Comparison of ENCODE assay signal across 17 cellular contexts in the genomic region with DNA sequence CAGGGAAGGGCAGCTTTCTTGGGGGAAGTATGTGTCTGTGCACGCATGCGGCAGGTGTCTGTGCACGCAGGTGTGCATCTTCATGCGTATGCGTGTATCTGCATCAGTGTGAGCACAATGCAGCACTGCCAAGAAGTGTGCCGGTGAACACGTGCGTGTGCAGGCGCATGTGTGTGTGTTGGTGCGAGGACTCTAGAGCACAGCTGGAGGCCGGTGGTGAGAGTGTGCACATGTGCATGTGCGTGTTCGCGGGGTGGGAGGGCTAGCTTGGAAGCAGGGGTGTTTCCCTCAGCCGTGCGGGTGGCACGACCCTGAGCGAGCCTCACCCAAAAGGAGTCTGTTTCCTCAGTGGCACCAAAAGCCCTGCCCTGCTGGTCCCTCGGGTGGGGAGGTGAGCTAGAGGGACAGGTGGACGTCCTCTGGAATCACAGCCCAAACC. TPM values are rescaled to one million over a fixed set of nuclear protein-coding genes. Genes with fewer than 3 reads are reported as not detected.
DNase-seq lines count a peak whose midpoint lies in the region; ATAC-seq, FAIRE-seq and TF ChIP-seq lines count a peak whose summit lies in the region.
"Had no signal": no experiment of that assay in that cellular context is flagged by ENCODE, and none has a peak within 500 bp of the region (broad histone marks: within the 10 kb centered on the region; RNA-seq: fewer than 3 reads in every experiment).

No MANE protein-coding gene starts in this region.

- ATAC-seq in WTC11 = no peak
- ATAC-seq: HCT116 had no signal

- TF ChIP-seq CTCF in WTC11 (IDR thresholded peaks at IDR 0.05) = no peak
- no peak for TF ChIP-seq CTCF in neural progenitor cell (IDR thresholded peaks at IDR 0.05)
- TF ChIP-seq CTCF in smooth muscle cell (IDR thresholded peaks at IDR 0.05; ENCODE audit: borderline replicate concordance, insufficient read depth, poor library complexity, severe bottlenecking) = no peak

- H3F3A ChIP-seq in neural progenitor cell (ENCODE audit: low read depth) = no peaks in the 10 kb centered on the region
- no peaks in the 10 kb centered on the region for H3F3A ChIP-seq in smooth muscle cell (ENCODE audit: low read depth)

- DNase-seq in GM12891 (ENCODE audit: insufficient read length, low spot score) (no peak), WTC11 (ENCODE audit: low spot score) (no peak), neural progenitor cell (ENCODE audit: low spot score) (no peak), smooth muscle cell (lab: John Stamatoyannopoulos, UW; ENCODE audit: unreplicated experiment) (no peak), DMS 273 treated with DMSO at 0.1 percent for 48 hours (lab: John Stamatoyannopoulos, UW) (no peak)
- no peak for DNase-seq in central memory CD4-positive, alpha-beta T cell
- DNase-seq: ACHN; AML-193; Calu3; CD4-positive, alpha-beta T cell; KBM-7; NCI-H1048; NCI-H2081; NCI-H510A had no signal

- H3K9me3 Mint-ChIP-seq in WTC11 (no peaks in the 10 kb centered on the region), neural progenitor cell (no peaks in the 10 kb centered on the region)
- H3K9me3 Mint-ChIP-seq: CD4-positive, alpha-beta T cell had no signal

- FAIRE-seq in GM12891 (lab: Jason Lieb, UNC) = peak; percentile 50

- H3K4me2 ChIP-seq in BLaER1 treated with 17β-estradiol and CSF1 and Interleukin-3, amounts not matched to agents 10 nM and 100 nM = peak overlapping the region; percentile 90 to 100 (median 100)
- H3K4me2 ChIP-seq in neural progenitor cell = no peak overlapping the region
- H3K4me2 ChIP-seq in smooth muscle cell = no peak overlapping the region

- H3K4me1 Mint-ChIP-seq in WTC11 (no peaks in the 10 kb centered on the region), neural progenitor cell (peaks cover 8% of the 10 kb centered on the region)

- peaks cover 66 to 95% (median 80%) of the 10 kb centered on the region in 11 experiments for H3K36me3 ChIP-seq in BLaER1 treated with 17β-estradiol and CSF1 and Interleukin-3, amounts not matched to agents 10 nM and 100 nM
- H3K36me3 ChIP-seq in neural progenitor cell (no peaks in the 10 kb centered on the region), smooth muscle cell (ENCODE audit: low read depth) (no peaks in the 10 kb centered on the region)

- WGBS in smooth muscle cell (ENCODE audit: low lambda C conversion rate) = 98% methylated on average over 17 of the region's 20 CpGs

- no peaks in the 10 kb centered on the region for H3K9me3 ChIP-seq in BLaER1 treated with 17β-estradiol and CSF1 and Interleukin-3, amounts not matched to agents 10 nM and 100 nM (replicated peaks in 1 of 11)
- no peaks in the 10 kb centered on the region for H3K9me3 ChIP-seq in neural progenitor cell (ENCODE audit: low read depth)
- H3K9me3 ChIP-seq in smooth muscle cell (replicated peaks; ENCODE audit: low read depth) = no peaks in the 10 kb centered on the region

- H3K79me2 ChIP-seq in neural progenitor cell (ENCODE audit: low read depth) (no peaks in the 10 kb centered on the region), smooth muscle cell (ENCODE audit: low read depth) (peaks cover 18% of the 10 kb centered on the region)

- H4K20me1 ChIP-seq in BLaER1 treated with 17β-estradiol and CSF1 and Interleukin-3, amounts not matched to agents 10 nM and 100 nM = peaks cover 75 to 100% (median 96%) of the 10 kb centered on the region in 11 experiments
- H4K20me1 ChIP-seq in neural progenitor cell (ENCODE audit: low read depth) = no peaks in the 10 kb centered on the region
- H4K20me1 ChIP-seq in smooth muscle cell (ENCODE audit: low read depth) = peaks cover 97% of the 10 kb centered on the region

- POLR2A ChIA-PET in WTC11 (lab: Charles Lee) = no interaction called here

- no peak for TF ChIP-seq POLR2A in GM12891 (IDR thresholded peaks at IDR 0.05; ENCODE audit: low read depth, low read length)

- peaks cover 49 to 85% (median 79%) of the 10 kb centered on the region in 10 experiments for H3K4me1 ChIP-seq in BLaER1 treated with 17β-estradiol and CSF1 and Interleukin-3, amounts not matched to agents 10 nM and 100 nM
- H3K4me1 ChIP-seq in neural progenitor cell (no peaks in the 10 kb centered on the region), smooth muscle cell (ENCODE audit: low read depth) (no peaks in the 10 kb centered on the region)

- H3K4me3 Mint-ChIP-seq in WTC11 = no peak overlapping the region
- peak overlapping the region; percentile 55 for H3K4me3 Mint-ChIP-seq in neural progenitor cell
- H3K4me3 Mint-ChIP-seq: CD4-positive, alpha-beta T cell had no signal

- H3K27me3 Mint-ChIP-seq in WTC11 (ENCODE audit: low read depth) (no peaks in the 10 kb centered on the region), neural progenitor cell (ENCODE audit: insufficient read depth, low read depth) (peaks cover 6% of the 10 kb centered on the region)
- H3K27me3 Mint-ChIP-seq: CD4-positive, alpha-beta T cell had no signal

- CTCF ChIA-PET in WTC11 (lab: Charles Lee) = interaction anchor here (0.9 to 2.7 kb wide), 2 partner anchors 12 to 49 kb away, joined by 3 to 15 read pairs; no protein-coding TSS in a partner anchor

- peak overlapping the region in 4 of 11 experiments; percentile 58 to 69 (median 62); a peak in 6 of 22 replicates for H3K9ac ChIP-seq in BLaER1 treated with 17β-estradiol and CSF1 and Interleukin-3, amounts not matched to agents 10 nM and 100 nM
- H3K9ac ChIP-seq in neural progenitor cell = no peak overlapping the region
- H3K9ac ChIP-seq in smooth muscle cell (ENCODE audit: low read depth) = no peak overlapping the region

- H3K27ac Mint-ChIP-seq in WTC11 (peak overlapping the region; percentile 91), neural progenitor cell (peak overlapping the region; percentile 81)
- H3K27ac Mint-ChIP-seq: CD4-positive, alpha-beta T cell had no signal

- peak overlapping the region in 3 of 11 experiments; percentile 53 to 74 (median 53); a peak in 4 of 22 replicates for H3K27ac ChIP-seq in BLaER1 treated with 17β-estradiol and CSF1 and Interleukin-3, amounts not matched to agents 10 nM and 100 nM
- no peak overlapping the region for H3K27ac ChIP-seq in neural progenitor cell
- no peak overlapping the region for H3K27ac ChIP-seq in smooth muscle cell (ENCODE audit: low read depth)

- H3K36me3 Mint-ChIP-seq in WTC11 = peaks cover 8% of the 10 kb centered on the region; the same call in 1 of the 2 replicates
- no peaks in the 10 kb centered on the region for H3K36me3 Mint-ChIP-seq in neural progenitor cell

- peak overlapping the region in 1 of 10 experiments; percentile 28; a peak in 1 of 20 replicates for H3K4me3 ChIP-seq in BLaER1 treated with 17β-estradiol and CSF1 and Interleukin-3, amounts not matched to agents 10 nM and 100 nM
- H3K4me3 ChIP-seq in neural progenitor cell = no peak overlapping the region
- H3K4me3 ChIP-seq in smooth muscle cell = no peak overlapping the region

- H2AFZ ChIP-seq in neural progenitor cell (replicated peaks) (no peak overlapping the region), smooth muscle cell (ENCODE audit: low read depth) (no peak overlapping the region)

- H3K27me3 ChIP-seq in BLaER1 treated with 17β-estradiol and CSF1 and Interleukin-3, amounts not matched to agents 10 nM and 100 nM = no peaks in the 10 kb centered on the region
- H3K27me3 ChIP-seq in neural progenitor cell (no peaks in the 10 kb centered on the region), smooth muscle cell (ENCODE audit: low read depth) (no peaks in the 10 kb centered on the region)

TF ChIP-seq in GM12891, 5 proteins besides CTCF, POLR2A, EP300 and RAD21:
- TF ChIP-seq SPI1 (IDR thresholded peaks at IDR 0.05; ENCODE audit: low read depth, low read length) = no peak
- TF ChIP-seq POU2F2 (IDR thresholded peaks at IDR 0.05; ENCODE audit: low read depth, low read length) = no peak
- TF ChIP-seq TAF1 (IDR thresholded peaks at IDR 0.05; ENCODE audit: low read depth, low read length) = no peak
- TF ChIP-seq POLR2AphosphoS5 (IDR thresholded peaks at IDR 0.05; ENCODE audit: low read depth, low read length) = no peak
- TF ChIP-seq PAX5 (IDR thresholded peaks at IDR 0.05; ENCODE audit: insufficient read depth, low read length, severe bottlenecking) = no peak
TF ChIP-seq in GM12891: peak in this region for 0.

TF ChIP-seq in WTC11, 78 proteins besides CTCF, POLR2A, EP300 and RAD21:
- TF ChIP-seq NR2C2 (CRISPR knock-in tag; IDR thresholded peaks at IDR 0.05) = no peak

RNA-seq across cellular contexts. Expression of a gene that starts 7.5 kb away (rescaled TPM):
- 33.7 TPM for polyA plus RNA-seq in GM12891 (2012; ENCODE audit: low read depth, missing spikeins)
- total RNA-seq in WTC11 (2021) = 26.2 to 41.7 TPM (median 30.8 TPM) in 3 replicates
- 0.17 and 0.74 TPM in 2 replicates for total RNA-seq in neural progenitor cell (ENCODE audit: low replicate concordance)
- total RNA-seq in smooth muscle cell = 32.4 and 32.5 TPM in 2 replicates
- polyA plus RNA-seq in smooth muscle cell = 92.5 and 96.7 TPM in 2 replicates
- total RNA-seq: M059J had no signal

RNA-seq across cellular contexts. Expression of a gene that starts 22.1 kb away (rescaled TPM):
- polyA plus RNA-seq in GM12891 (2012; ENCODE audit: low read depth, missing spikeins) = 23.0 TPM
- total RNA-seq in WTC11 (2021) = 56.2 to 70.2 TPM (median 56.6 TPM) in 3 replicates
- total RNA-seq in neural progenitor cell (ENCODE audit: low replicate concordance) = 48.7 and 50.0 TPM in 2 replicates
- 23.5 and 34.8 TPM in 2 replicates for total RNA-seq in smooth muscle cell
- polyA plus RNA-seq in smooth muscle cell = 13.9 and 20.8 TPM in 2 replicates

RNA-seq across cellular contexts. Expression of a gene that starts 33.7 kb away (rescaled TPM):
- polyA plus RNA-seq in GM12891 (2012; ENCODE audit: low read depth, missing spikeins) = 29.5 TPM
- total RNA-seq in WTC11 (2021) = 69.3 to 87.3 TPM (median 71.6 TPM) in 3 replicates
- 64.5 and 68.5 TPM in 2 replicates for total RNA-seq in neural progenitor cell (ENCODE audit: low replicate concordance)
- 24.6 and 25.8 TPM in 2 replicates for total RNA-seq in smooth muscle cell
- 14.4 and 16.0 TPM in 2 replicates for polyA plus RNA-seq in smooth muscle cell

RNA-seq across cellular contexts. Expression of a gene that starts 46.7 kb away (rescaled TPM):
- not detected for polyA plus RNA-seq in GM12891 (2012; ENCODE audit: low read depth, missing spikeins)
- total RNA-seq in WTC11 (2021) (0.57 to 1.3 TPM (median 0.66 TPM) in 3 replicates), neural progenitor cell (ENCODE audit: low replicate concordance) (0.22 TPM in 1 of 2 replicates, not detected in the other), smooth muscle cell (not detected in 2 replicates)
- polyA plus RNA-seq in smooth muscle cell = not detected in 2 replicates
- total RNA-seq: Calu3; CD4-positive, alpha-beta T cell; M059J had no signal

Comparison
In these comparisons a context has a peak if more than half of its experiments do, and no peak if none do; other contexts are left out.
1. H3K4me2 ChIP-seq: peak in BLaER1 treated with 17β-estradiol and CSF1 and Interleukin-3, amounts not matched to agents 10 nM and 100 nM (11 of 11); none in neural progenitor cell (single experiment) and smooth muscle cell (single experiment).
2. RNA of a gene that starts 7.5 kb away (total RNA-seq): 26.2 to 41.7 TPM in WTC11 and 32.4 to 32.5 TPM in smooth muscle cell; 0.17 to 0.74 TPM in neural progenitor cell; every median in the first group is over 10 times any median in the second.